In genomic region chr15:45115312-45115820, GRCh38 we compare ENCODE assay signal across 27 cellular contexts. TPM values are rescaled to one million over a fixed set of nuclear protein-coding genes. Genes with fewer than 3 reads are reported as not detected.
"Had no signal": no experiment of that assay in that cellular context is flagged by ENCODE, and none has a peak within 500 bp of the region (broad histone marks: within the 10 kb centered on the region; RNA-seq: fewer than 3 reads in every experiment).

No MANE protein-coding gene starts in this region.

- H3K36me3 ChIP-seq: breast epithelium, SJCRH30 had no signal

- H3K36me3 Mint-ChIP-seq: activated naive CD4-positive, alpha-beta T cell treated with anti-CD3 and anti-CD28 coated beads, Interleukin-2, amount 50 U/mL, for 24 hours had no signal

- ATAC-seq: activated CD8-positive, alpha-beta T cell treated with anti-CD3 and anti-CD28 coated beads for 36 hours; activated T-cell treated with anti-CD3 and anti-CD28 coated beads, Interleukin-2, amount 50 U/mL, for 72 hours; Panc1 had no signal

- H3K4me1 ChIP-seq: SJCRH30 had no signal

- DNase-seq: activated CD4-positive, CD25-positive, alpha-beta regulatory T cell; activated CD8-positive, alpha-beta memory T cell treated with anti-CD3 and anti-CD28 coated beads, Interleukin-2, amount 50 U/mL, for 4 hours; activated CD8-positive, alpha-beta T cell treated with anti-CD3 and anti-CD28 coated beads for 36 hours; activated gamma-delta T cell treated with Interleukin-2 at 50 U/mL for 16 hours; activated T-cell treated with anti-CD3 and anti-CD28 coated beads, Interleukin-2, amount 50 U/mL, for 72 hours; caudate nucleus; Karpas-422; NCI-H1105 treated with DMSO at 0.1 percent for 48 hours; NCI-H1436 treated with DMSO at 0.1 percent for 48 hours; NCI-H187; NCI-H2081; NCI-H510A treated with DMSO at 0.1 percent for 48 hours; NCI-H69; NK-92 treated with Interleukin-12 subunit alpha and Interleukin-12 subunit beta, amount 100 ng/mL, for 24 hours; OCI-M1; Right ventricle myocardium superior; RPMI8226; SJCRH30; SK-N-SH; T-helper 1 cell had no signal

- H3K9ac ChIP-seq: SK-N-SH had no signal

- H3K27ac ChIP-seq: breast epithelium, SJCRH30, VCaP had no signal

- H3K27me3 ChIP-seq: SJCRH30 had no signal

- H3K4me3 ChIP-seq: breast epithelium, SJCRH30 had no signal

- H3K9me3 Mint-ChIP-seq: activated CD8-positive, alpha-beta T cell treated with anti-CD3 and anti-CD28 coated beads for 36 hours; activated naive CD4-positive, alpha-beta T cell treated with anti-CD3 and anti-CD28 coated beads, Interleukin-2, amount 50 U/mL, for 24 hours; activated T-cell treated with anti-CD3 and anti-CD28 coated beads, Interleukin-2, amount 50 U/mL, for 72 hours; activated T-helper 2 cell treated with anti-CD3 and anti-CD28 coated beads, Interferon-gamma antibody, Interleukin-2, Interleukin-4, amounts not matched to agents 10 μg/mL and 5 μg/mL and 100 μg/mL, durations not matched to agents 14 hours and 24 hours and 36 hours had no signal

- H3K27ac Mint-ChIP-seq: activated CD8-positive, alpha-beta T cell treated with anti-CD3 and anti-CD28 coated beads for 36 hours; activated naive CD4-positive, alpha-beta T cell treated with anti-CD3 and anti-CD28 coated beads, Interleukin-2, amount 50 U/mL, for 24 hours; activated T-cell treated with anti-CD3 and anti-CD28 coated beads, Interleukin-2, amount 50 U/mL, for 72 hours; activated T-helper 2 cell treated with anti-CD3 and anti-CD28 coated beads, Interferon-gamma antibody, Interleukin-2, Interleukin-4, amounts not matched to agents 10 μg/mL and 5 μg/mL and 100 μg/mL, durations not matched to agents 14 hours and 24 hours and 36 hours had no signal

- H3K4me3 Mint-ChIP-seq: activated CD8-positive, alpha-beta T cell treated with anti-CD3 and anti-CD28 coated beads for 36 hours; activated naive CD4-positive, alpha-beta T cell treated with anti-CD3 and anti-CD28 coated beads, Interleukin-2, amount 50 U/mL, for 24 hours had no signal

- H3K9me3 ChIP-seq: breast epithelium, SJCRH30, SK-N-SH had no signal

RNA-seq across cellular contexts. Expression of gene DUOXA2, which starts 1.2 kb away (rescaled TPM):
- total RNA-seq: activated CD8-positive, alpha-beta T cell treated with anti-CD3 and anti-CD28 coated beads for 36 hours; activated T-cell treated with anti-CD3 and anti-CD28 coated beads, Interleukin-2, amount 50 U/mL, for 72 hours; activated T-helper 2 cell treated with anti-CD3 and anti-CD28 coated beads, Interferon-gamma antibody, Interleukin-2, Interleukin-4, amounts not matched to agents 10 μg/mL and 5 μg/mL and 100 μg/mL, durations not matched to agents 14 hours and 24 hours and 36 hours; aorta; Right ventricle myocardium superior; SJCRH30; T-helper 2 cell treated with Interferon-gamma antibody and Interleukin-4, amounts not matched to agents 100 ng/mL and 5 ng/mL, for 36 hours had no signal
- polyA plus RNA-seq: SK-N-SH had no signal

RNA-seq across cellular contexts. Expression of gene DUOX2, which starts 1.4 kb away (rescaled TPM):
- total RNA-seq: activated T-helper 2 cell treated with anti-CD3 and anti-CD28 coated beads, Interferon-gamma antibody, Interleukin-2, Interleukin-4, amounts not matched to agents 10 μg/mL and 5 μg/mL and 100 μg/mL, durations not matched to agents 14 hours and 24 hours and 36 hours; SJCRH30; T-helper 2 cell treated with Interferon-gamma antibody and Interleukin-4, amounts not matched to agents 100 ng/mL and 5 ng/mL, for 36 hours had no signal
- polyA plus RNA-seq: SK-N-SH had no signal

RNA-seq across cellular contexts. Expression of gene DUOXA1, which starts 14.3 kb away (rescaled TPM):
- total RNA-seq: activated CD8-positive, alpha-beta T cell treated with anti-CD3 and anti-CD28 coated beads for 36 hours; T-helper 2 cell treated with Interferon-gamma antibody and Interleukin-4, amounts not matched to agents 100 ng/mL and 5 ng/mL, for 36 hours had no signal

RNA-seq across cellular contexts. Expression of gene DUOX1, which starts 14.4 kb away (rescaled TPM):
- total RNA-seq: activated CD8-positive, alpha-beta T cell treated with anti-CD3 and anti-CD28 coated beads for 36 hours; SJCRH30; T-helper 2 cell treated with Interferon-gamma antibody and Interleukin-4, amounts not matched to agents 100 ng/mL and 5 ng/mL, for 36 hours had no signal
- polyA plus RNA-seq: SK-N-SH had no signal
